In the genomic region with DNA sequence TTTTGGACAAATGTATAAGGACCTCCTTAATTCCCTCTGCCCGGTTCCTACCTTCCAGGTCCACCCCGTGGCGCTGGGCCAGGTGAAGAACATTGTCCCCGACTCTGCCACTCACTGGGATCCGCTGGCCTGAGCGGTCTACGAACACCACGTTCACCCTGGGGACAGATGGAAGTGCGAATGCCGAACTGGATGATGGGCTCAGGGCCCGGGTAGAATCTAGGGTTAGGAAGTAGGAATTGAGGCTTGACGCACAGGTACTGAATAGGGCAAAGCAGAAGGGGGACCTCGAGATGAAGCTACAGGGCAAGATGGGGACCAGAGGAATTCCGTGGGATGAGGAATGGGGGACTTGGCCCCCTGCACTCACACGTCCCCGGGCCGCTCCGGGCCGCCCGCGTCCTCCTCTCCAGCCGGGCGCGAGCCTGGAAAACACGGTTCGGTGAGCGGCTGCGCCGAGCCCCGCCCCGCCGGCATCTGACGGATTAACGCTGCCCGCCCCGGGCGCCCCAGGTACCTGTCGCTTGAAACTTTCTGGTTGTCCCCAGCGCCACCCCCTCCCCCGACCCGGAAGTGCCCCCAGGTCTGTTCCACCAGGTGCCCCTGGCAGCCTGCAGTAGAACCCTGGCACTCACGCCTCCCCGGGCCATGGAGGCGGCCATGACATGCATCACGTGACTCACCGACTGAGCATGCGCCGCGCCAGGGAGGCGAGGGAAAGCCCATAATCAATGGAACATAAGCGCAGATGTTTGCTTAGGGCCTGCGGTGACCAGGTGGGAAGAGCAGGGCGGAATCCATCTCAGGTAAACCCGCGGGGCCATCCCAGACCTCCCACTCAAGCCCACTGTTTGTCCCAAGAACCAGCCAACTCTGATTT, we compare ENCODE assay signal across 8 cellular contexts. TPM values are rescaled to one million over a fixed set of nuclear protein-coding genes. Genes with fewer than 3 reads are reported as not detected.
DNase-seq lines count a peak whose midpoint lies in the region; ATAC-seq, FAIRE-seq and TF ChIP-seq lines count a peak whose summit lies in the region.

TSS of gene FDX2 (minus strand) at position 681 of the 880 bp plus-strand sequence. CDS start at position 662, 19 bp downstream.

- peaks cover 11% of the 10 kb centered on the region for H3K4me1 ChIP-seq in NT2/D1 (ENCODE audit: insufficient read depth, insufficient read length)

- peak; percentile 89 for DNase-seq in HTR-8/SVneo (ENCODE audit: insufficient read length, low spot score)
- peak; percentile 70 for DNase-seq in NT2/D1 (ENCODE audit: low read depth, low spot score)
- DNase-seq in activated CD8-positive, alpha-beta memory T cell treated with anti-CD3 and anti-CD28 coated beads, Interleukin-2, amount 50 U/mL, for 24 hours (ENCODE audit: extremely low read depth) = peak; percentile 88
- peak; percentile 81 for DNase-seq in endothelial cell (ENCODE audit: low spot score)
- DNase-seq in midbrain (lab: John Stamatoyannopoulos, UW) = peak; percentile 90
- peak; percentile 79 to 86 for DNase-seq in stimulated activated CD8-positive, alpha-beta memory T cell treated with anti-CD3 and anti-CD28 coated beads, Interleukin-15, amount 100 ng/mL, for 4 hours (ENCODE audit: low read depth in 2 of 2)

- H3K27ac Mint-ChIP-seq in endothelial cell (ENCODE audit: unreplicated experiment) = peak within 1 kb of the TSS; percentile 50

- H3K4me3 Mint-ChIP-seq in endothelial cell (ENCODE audit: unreplicated experiment) = peak within 1 kb of the TSS; percentile 94

- H3K27ac ChIP-seq in 22Rv1 = peak within 1 kb of the TSS; percentile 80

- peaks cover 63% of the 10 kb centered on the region for H3K36me3 ChIP-seq in NT2/D1 (ENCODE audit: insufficient read depth, insufficient read length, low read length)

- H3K9me3 ChIP-seq in NT2/D1 (ENCODE audit: insufficient read depth, low read length) = no peaks in the 10 kb centered on the region

- peaks cover 14% of the 10 kb centered on the region for H3K36me3 Mint-ChIP-seq in endothelial cell (ENCODE audit: low read depth, unreplicated experiment)

- H3K9ac ChIP-seq in NT2/D1 (ENCODE audit: insufficient read length, low read depth) = peak within 1 kb of the TSS; percentile 99

- peaks cover 8% of the 10 kb centered on the region for H3K27me3 Mint-ChIP-seq in endothelial cell (ENCODE audit: unreplicated experiment)

- no peaks in the 10 kb centered on the region for H3K27me3 ChIP-seq in NT2/D1 (ENCODE audit: insufficient read depth, insufficient read length)

- no peak for TF ChIP-seq CTCF in 22Rv1 (IDR thresholded peaks at IDR 0.05)
- TF ChIP-seq CTCF in endothelial cell (IDR thresholded peaks at IDR 0.05; ENCODE audit: unreplicated experiment) = no peak

- ATAC-seq in GM18867 (IDR thresholded peaks at IDR 0.05; ENCODE audit: unreplicated experiment) = peak; percentile 54

- no peaks in the 10 kb centered on the region for H3K9me3 Mint-ChIP-seq in endothelial cell (ENCODE audit: unreplicated experiment)

- peaks cover 6% of the 10 kb centered on the region for H3K4me1 Mint-ChIP-seq in endothelial cell (ENCODE audit: unreplicated experiment)

- FAIRE-seq in HTR-8/SVneo (lab: Jason Lieb, UNC) = peak; percentile 93

- H3K4me3 ChIP-seq in NT2/D1 (ENCODE audit: insufficient read length, low read depth) = peak within 1 kb of the TSS; percentile 95

RNA-seq across cellular contexts. Expression of gene FDX2, which starts in this region (rescaled TPM):
- 18.9 TPM for total RNA-seq in endothelial cell (ENCODE audit: unreplicated experiment)

Comparison
In these comparisons a context has a peak if more than half of its experiments do, and no peak if none do; other contexts are left out.
1. Peak in every context shown above with its lines: DNase-seq, ATAC-seq, H3K4me3 ChIP-seq and H3K27ac ChIP-seq.